In genomic region chr12:47755655-47756562, GRCh38 we compare ENCODE assay signal across 9 cellular contexts. TPM values are rescaled to one million over a fixed set of nuclear protein-coding genes. Genes with fewer than 3 reads are reported as not detected.
A peak's percentile ranks its signal among the peaks of the same experiment; 100 is the strongest.
DNase-seq lines count a peak whose midpoint lies in the region; ATAC-seq and TF ChIP-seq lines count a peak whose summit lies in the region.
"Had no signal": no experiment of that assay in that cellular context is flagged by ENCODE, and none has a peak within 500 bp of the region (broad histone marks: within the 10 kb centered on the region; RNA-seq: fewer than 3 reads in every experiment).

No MANE protein-coding gene starts in this region.

- TF ChIP-seq RAD21 in Ishikawa (IDR thresholded peaks at IDR 0.05; ENCODE audit: low read depth), result peak; percentile 22; the same call in 1 of the 2 replicates

- H3K36me3 ChIP-seq in esophagus squamous epithelium (peaks cover 0 to 13% (median 0%) of the 10 kb centered on the region in 3 donors), upper lobe of right lung (peaks cover 5% of the 10 kb centered on the region), H7 (replicated peaks; ENCODE audit: control insufficient read depth, insufficient read depth, low read length) (no peaks in the 10 kb centered on the region; the same call in 1 of the 2 replicates)

- ATAC-seq in GM18508 (IDR thresholded peaks at IDR 0.05; ENCODE audit: insufficient read depth, unreplicated experiment), result peak; percentile 59
- peak; percentile 71 for ATAC-seq in GM21447 (IDR thresholded peaks at IDR 0.05; ENCODE audit: unreplicated experiment)
- ATAC-seq in upper lobe of right lung, result no peak

- H3K4me3 ChIP-seq in esophagus squamous epithelium, result peak overlapping the region in 3 of 4 donors; percentile 70 to 77 (median 73)
- peak overlapping the region; percentile 67 for H3K4me3 ChIP-seq in upper lobe of right lung
- no peak overlapping the region for H3K4me3 ChIP-seq in H7 (ENCODE audit: insufficient read depth, low read depth, low read length)

- DNase-seq in esophagus squamous epithelium (lab: John Stamatoyannopoulos, UW), result no peak
- no peak for DNase-seq in upper lobe of right lung
- no peak for DNase-seq in H7
- no peak for DNase-seq in HuH-7.5 (ENCODE audit: low spot score)
- DNase-seq in islet precursor cell, result no peak

- H3K9me3 ChIP-seq in esophagus squamous epithelium, result no peaks in the 10 kb centered on the region
- H3K9me3 ChIP-seq in upper lobe of right lung, result no peaks in the 10 kb centered on the region

- peak overlapping the region; percentile 84 to 93 (median 90) for H3K27ac ChIP-seq in esophagus squamous epithelium
- H3K27ac ChIP-seq in upper lobe of right lung, result peak overlapping the region; percentile 89

- no peaks in the 10 kb centered on the region for H3K27me3 ChIP-seq in esophagus squamous epithelium
- H3K27me3 ChIP-seq in upper lobe of right lung, result no peaks in the 10 kb centered on the region
- 0 out of 2 replicates have a peak, but pooled peaks cover 1% of the 10 kb centered on the region for H3K27me3 ChIP-seq in H7 (ENCODE audit: control insufficient read depth, insufficient read depth, low read length)

- peaks cover 67 to 91% (median 74%) of the 10 kb centered on the region in 3 donors for H3K4me1 ChIP-seq in esophagus squamous epithelium
- peaks cover 66% of the 10 kb centered on the region for H3K4me1 ChIP-seq in upper lobe of right lung

- WGBS in esophagus squamous epithelium, 2 donors, result 67 to 78% methylated on average over 9 to 10 of the region's 12 CpGs

- intact Hi-C loops in esophagus squamous epithelium (cut with DNase I) (no loop called here), upper lobe of right lung (cut with DNase I) (no loop called here)

- TF ChIP-seq CTCF in esophagus squamous epithelium (IDR thresholded peaks at IDR 0.05) (no peak), upper lobe of right lung (IDR thresholded peaks at IDR 0.05) (no peak)

- TF ChIP-seq EP300 in Ishikawa (IDR thresholded peaks at IDR 0.05; ENCODE audit: borderline replicate concordance), result peak; percentile 100

- no peak for TF ChIP-seq POLR2A in esophagus squamous epithelium (IDR thresholded peaks at IDR 0.05)

TF ChIP-seq in Ishikawa, 13 proteins besides CTCF, POLR2A, EP300 and RAD21:
- TF ChIP-seq MAX (IDR thresholded peaks at IDR 0.05), result peak; percentile 83; the same call in 1 of the 2 replicates
- TF ChIP-seq EGR1 (IDR thresholded peaks at IDR 0.05), result peak; percentile 39; the same call in 1 of the 2 replicates
- no peak for TF ChIP-seq CREB1 (IDR thresholded peaks at IDR 0.05; ENCODE audit: low read depth)
- peak; percentile 60; the same call in 1 of the 2 replicates for TF ChIP-seq CEBPB (IDR thresholded peaks at IDR 0.05)
- no peak for TF ChIP-seq YY1 (IDR thresholded peaks at IDR 0.05; ENCODE audit: low read depth)
- peak; percentile 16; the same call in 1 of the 2 replicates for TF ChIP-seq TAF1 (IDR thresholded peaks at IDR 0.05; ENCODE audit: low read depth)
- TF ChIP-seq NFIC (IDR thresholded peaks at IDR 0.05), result peak; percentile 99
- TF ChIP-seq FOXM1 (IDR thresholded peaks at IDR 0.05; ENCODE audit: borderline replicate concordance, low read depth), result peak; percentile 98
- peak; percentile 71 for TF ChIP-seq USF1 (IDR thresholded peaks at IDR 0.05)
- TF ChIP-seq TEAD4 (IDR thresholded peaks at IDR 0.05), result peak; percentile 97
- TF ChIP-seq REST (IDR thresholded peaks at IDR 0.05; ENCODE audit: low read depth), result no peak; the same call in 1 of the 2 replicates
- TF ChIP-seq ZBTB7A (IDR thresholded peaks at IDR 0.05; ENCODE audit: low read depth), result peak; percentile 95
- TF ChIP-seq TCF12 (IDR thresholded peaks at IDR 0.05; ENCODE audit: low read depth), result peak; percentile 99
TF ChIP-seq in Ishikawa: peak in this region for 10.

RNA-seq across cellular contexts. Expression of gene RAPGEF3, which starts 2.8 kb away (rescaled TPM):
- total RNA-seq in esophagus squamous epithelium, result 10 to 100 TPM; 12.9 to 39.3 (median 22.5) TPM
- total RNA-seq in upper lobe of right lung, result 69.6 TPM
- total RNA-seq in H7 (2014; rRNA removed; shearing (Covaris generic)), result 10.5 and 11.8 TPM in 2 replicates

RNA-seq across cellular contexts. Expression of gene SLC48A1, which starts 17.1 kb away (rescaled TPM):
- total RNA-seq in esophagus squamous epithelium, result 10 to 100 TPM; 18.9 to 35.4 (median 25.4) TPM
- total RNA-seq in upper lobe of right lung, result 40.9 TPM
- total RNA-seq in H7 (2014; rRNA removed; shearing (Covaris generic)), result 10.9 and 12.4 TPM in 2 replicates

RNA-seq across cellular contexts. Expression of gene ENDOU, which starts 30.6 kb away (rescaled TPM):
- total RNA-seq in esophagus squamous epithelium (100 to 1,000 TPM in 1 of 4 donors, 10 to 100 TPM in 3; 39.8 to 112 (median 46.3) TPM), upper lobe of right lung (0.32 TPM)
- not detected in 2 replicates for total RNA-seq in H7 (2014; rRNA removed; shearing (Covaris generic))
- total RNA-seq: M059J had no signal

RNA-seq across cellular contexts. Expression of gene RPAP3, which starts 50.1 kb away (rescaled TPM):
- total RNA-seq in esophagus squamous epithelium (10 to 100 TPM in 3 of 4 donors, 1 to 10 TPM in 1; 7.7 to 20.3 (median 17.7) TPM), upper lobe of right lung (19.9 TPM)
- 19.5 and 28.9 TPM in 2 replicates for total RNA-seq in H7 (2014; rRNA removed; shearing (Covaris generic))

Comparison
In these comparisons a context has a peak if more than half of its experiments do, and no peak if none do; other contexts are left out.
1. RNA of gene ENDOU, which starts 30.6 kb away (total RNA-seq): 39.8 to 112 TPM in esophagus squamous epithelium; 0.32 TPM in upper lobe of right lung (single experiment) and not detected in H7; every median in the first group is over 10 times any median in the second.